ENCODE assay signal across 9 cellular contexts in genomic region chr17:1229354-1229890, GRCh38. TPM values are rescaled to one million over a fixed set of nuclear protein-coding genes. Genes with fewer than 3 reads are reported as not detected.
DNase-seq lines count a peak whose midpoint lies in the region; ATAC-seq and TF ChIP-seq lines count a peak whose summit lies in the region.
"Had no signal": no experiment of that assay in that cellular context is flagged by ENCODE, and none has a peak within 500 bp of the region (broad histone marks: within the 10 kb centered on the region; RNA-seq: fewer than 3 reads in every experiment).

No MANE protein-coding gene starts in this region.

- peaks cover 23% of the 10 kb centered on the region for H3K36me3 ChIP-seq in OCI-LY3 (replicated peaks; ENCODE audit: low read depth, low read length)
- no peaks in the 10 kb centered on the region for H3K36me3 ChIP-seq in gastrocnemius medialis

- no peaks in the 10 kb centered on the region for H3K9me3 ChIP-seq in OCI-LY3 (ENCODE audit: insufficient read depth, low read length)
- H3K9me3 ChIP-seq in gastrocnemius medialis = no peaks in the 10 kb centered on the region

- peak overlapping the region; percentile 77 for H3K9ac ChIP-seq in OCI-LY3 (ENCODE audit: low read length)

- H3K4me2 ChIP-seq in OCI-LY3 (ENCODE audit: low read length) = peak overlapping the region; percentile 96

- peaks cover 48% of the 10 kb centered on the region for H3K79me2 ChIP-seq in OCI-LY3 (ENCODE audit: low read length)

- H3K27ac ChIP-seq in OCI-LY3 (ENCODE audit: low read length) (peak overlapping the region; percentile 66), gastrocnemius medialis (no peak overlapping the region)

- peaks cover 32% of the 10 kb centered on the region for H4K20me1 ChIP-seq in OCI-LY3 (ENCODE audit: insufficient read depth, low read length)

- ATAC-seq in gastrocnemius medialis (peak in 1 of 2 donors; percentile 29), GM21526 (IDR thresholded peaks at IDR 0.05; ENCODE audit: low FRiP score, unreplicated experiment) (no peak), HG03565 (IDR thresholded peaks at IDR 0.05; ENCODE audit: unreplicated experiment) (no peak)

- H2AFZ ChIP-seq in OCI-LY3 (ENCODE audit: low read depth, low read length) = no peak overlapping the region

- peak overlapping the region; percentile 92 for H3K4me3 ChIP-seq in OCI-LY3 (ENCODE audit: low read length)
- H3K4me3 ChIP-seq in gastrocnemius medialis = peak overlapping the region; percentile 43 to 65 (median 55)

- intact Hi-C loops in gastrocnemius medialis (cut with DNase I; ENCODE audit: low total_unique reads) = no loop called here

- TF ChIP-seq CTCF in OCI-LY3 (IDR thresholded peaks at IDR 0.05; ENCODE audit: low read depth, low read length) = no peak
- no peak for TF ChIP-seq CTCF in gastrocnemius medialis (IDR thresholded peaks at IDR 0.05 in 4 of 5, conservative IDR thresholded peaks at IDR 0.05 in 1 of 5)

- peak; percentile 33 to 52 for TF ChIP-seq POLR2A in gastrocnemius medialis (IDR thresholded peaks at IDR 0.05)

- H3K4me1 ChIP-seq in OCI-LY3 (ENCODE audit: low read length) = peaks cover 10% of the 10 kb centered on the region
- peaks cover 0 to 4% of the 10 kb centered on the region in 2 donors for H3K4me1 ChIP-seq in gastrocnemius medialis

- in situ Hi-C loops in gastrocnemius medialis (cut with MboI; ENCODE audit: low sequenced_read_pairs in 4 of 4) = no loop called here

- H3K27me3 ChIP-seq in OCI-LY3 (ENCODE audit: low read depth, low read length) (peaks cover 12% of the 10 kb centered on the region), gastrocnemius medialis (peaks cover 48 to 52% (median 49%) of the 10 kb centered on the region in 3 donors)

- DNase-seq in GM03348 (ENCODE audit: low spot score) (peak; percentile 81), H4 (ENCODE audit: low spot score) (peak; percentile 2), hepatic stellate cell (ENCODE audit: low spot score) (peak; percentile 38), gastrocnemius medialis (peak; percentile 29 to 41)
- peak; percentile 39 for DNase-seq in activated naive CD4-positive, alpha-beta T cell treated with Interleukin-2 at 50 U/mL for 16 hours

RNA-seq across cellular contexts. Expression of gene BHLHA9, which starts 40.8 kb away (rescaled TPM):
- not detected in 2 replicates for total RNA-seq in H4 (2014; rRNA removed; shearing (Covaris generic))
- not detected for total RNA-seq in gastrocnemius medialis
- total RNA-seq: T-helper 2 cell treated with Interferon-gamma antibody and Interleukin-4, amounts not matched to agents 100 ng/mL and 5 ng/mL, for 36 hours had no signal

RNA-seq across cellular contexts. Expression of gene ABR, which starts 49.6 kb away (rescaled TPM):
- total RNA-seq in H4 (2014; rRNA removed; shearing (Covaris generic)) = 33.3 and 40.0 TPM in 2 replicates
- total RNA-seq in gastrocnemius medialis = 10 to 100 TPM in 3 of 4 donors, 1 to 10 TPM in 1; 9.7 to 15.4 (median 12.8) TPM

RNA-seq across cellular contexts. Expression of gene TRARG1, which starts 50.0 kb away (rescaled TPM):
- total RNA-seq in H4 (2014; rRNA removed; shearing (Covaris generic)) = not detected in 2 replicates
- total RNA-seq in gastrocnemius medialis = 1 to 10 TPM in 1 of 4 donors, under 1 TPM in 3; 0.53 to 1.1 (median 0.89) TPM

Comparison
In these comparisons a context has a peak if more than half of its experiments do, and no peak if none do; other contexts are left out.
1. DNase-seq: peak in every context shown above with its lines; median percentile 81 in GM03348; 39 in activated naive CD4-positive, alpha-beta T cell treated with Interleukin-2 at 50 U/mL for 16 hours; 38 in hepatic stellate cell; 35 in gastrocnemius medialis; 2 in H4.